14 cellular contexts compared by ENCODE assay signal in genomic region chr14:101861464-101861863, GRCh38.
"Had no signal": no experiment of that assay in that cellular context is flagged by ENCODE, and none has a peak within 500 bp of the region (broad histone marks: within the 10 kb centered on the region; RNA-seq: fewer than 3 reads in every experiment).

No MANE protein-coding gene starts in this region.

- H3K9me3 ChIP-seq: adrenal gland, body of pancreas, left lung, right atrium auricular region had no signal

- H3K4me3 Mint-ChIP-seq: activated B cell treated with CpG ODN at 0.5 μM for 24 hours; activated CD4-positive, alpha-beta T cell treated with anti-CD3 and anti-CD28 coated beads, Interleukin-2, amount 10 ng/mL, durations not matched to agents 24 days and 14 days; dendritic cell treated with granulocyte-macrophage colony-stimulating factor and Interleukin-4, amounts not matched to agents 40 ng/mL and 50 ng/mL, for 4 days; mesothelial cell of epicardium; stimulated activated naive B cell treated with anti-CD40 and anti-IgM and Interleukin-4, amounts not matched to agents 10 μg/mL and 1 μg/mL and 100 μg/mL, for 72 hours had no signal

- H3K27ac ChIP-seq: body of pancreas, left lung, right atrium auricular region, SK-N-MC had no signal

- H3K27me3 Mint-ChIP-seq: activated B cell treated with CpG ODN at 0.5 μM for 24 hours; activated CD4-positive, alpha-beta T cell treated with anti-CD3 and anti-CD28 coated beads, Interleukin-2, amount 10 ng/mL, durations not matched to agents 24 days and 14 days; dendritic cell treated with granulocyte-macrophage colony-stimulating factor and Interleukin-4, amounts not matched to agents 40 ng/mL and 50 ng/mL, for 4 days; stimulated activated naive B cell treated with anti-CD40 and anti-IgM and Interleukin-4, amounts not matched to agents 10 μg/mL and 1 μg/mL and 100 μg/mL, for 72 hours had no signal

- H3K27me3 ChIP-seq: adrenal gland, body of pancreas, left lung, right atrium auricular region had no signal

- H3K4me3 ChIP-seq: adrenal gland, body of pancreas, left lung, right atrium auricular region, SK-N-MC had no signal

- H3K4me1 Mint-ChIP-seq: mesothelial cell of epicardium had no signal

- DNase-seq: activated B cell treated with CpG ODN at 0.5 μM for 24 hours; activated CD4-positive, alpha-beta T cell treated with anti-CD3 and anti-CD28 coated beads, Interleukin-2, amount 10 ng/mL, durations not matched to agents 24 days and 14 days; activated T-cell treated with anti-CD3 and anti-CD28 coated beads, Interleukin-2, amount 50 U/mL, for 1 hour; body of pancreas; glutamatergic neuron; left lung; small intestine; stimulated activated naive B cell treated with anti-CD40 and anti-IgM and Interleukin-4, amounts not matched to agents 10 μg/mL and 1 μg/mL and 100 μg/mL, for 72 hours had no signal

- H3K9me3 Mint-ChIP-seq: activated B cell treated with CpG ODN at 0.5 μM for 24 hours; activated CD4-positive, alpha-beta T cell treated with anti-CD3 and anti-CD28 coated beads, Interleukin-2, amount 10 ng/mL, durations not matched to agents 24 days and 14 days; dendritic cell treated with granulocyte-macrophage colony-stimulating factor and Interleukin-4, amounts not matched to agents 40 ng/mL and 50 ng/mL, for 4 days; mesothelial cell of epicardium; stimulated activated naive B cell treated with anti-CD40 and anti-IgM and Interleukin-4, amounts not matched to agents 10 μg/mL and 1 μg/mL and 100 μg/mL, for 72 hours had no signal

- H3K27ac Mint-ChIP-seq: activated B cell treated with CpG ODN at 0.5 μM for 24 hours; activated CD4-positive, alpha-beta T cell treated with anti-CD3 and anti-CD28 coated beads, Interleukin-2, amount 10 ng/mL, durations not matched to agents 24 days and 14 days; dendritic cell treated with granulocyte-macrophage colony-stimulating factor and Interleukin-4, amounts not matched to agents 40 ng/mL and 50 ng/mL, for 4 days; mesothelial cell of epicardium; stimulated activated naive B cell treated with anti-CD40 and anti-IgM and Interleukin-4, amounts not matched to agents 10 μg/mL and 1 μg/mL and 100 μg/mL, for 72 hours had no signal

- ATAC-seq: esophagus mucosa; stimulated activated naive B cell treated with anti-CD40 and anti-IgM and Interleukin-4, amounts not matched to agents 10 μg/mL and 1 μg/mL and 100 μg/mL, for 72 hours had no signal
